12 cellular contexts compared by ENCODE assay signal in genomic region chr6:40583694-40584093, GRCh38. TPM values are rescaled to one million over a fixed set of nuclear protein-coding genes. Genes with fewer than 3 reads are reported as not detected.
"Had no signal": no experiment of that assay in that cellular context is flagged by ENCODE, and none has a peak within 500 bp of the region (broad histone marks: within the 10 kb centered on the region; RNA-seq: fewer than 3 reads in every experiment).

No MANE protein-coding gene starts in this region.

- H3K9me3 Mint-ChIP-seq: activated naive CD4-positive, alpha-beta T cell treated with anti-CD3 and anti-CD28 coated beads for 36 hours; activated T-helper 17 cell treated with anti-CD3 and anti-CD28 coated beads, Interleukin-2, amount 50 U/mL, for 72 hours; dendritic cell treated with granulocyte-macrophage colony-stimulating factor and Interleukin-4, amounts not matched to agents 40 ng/mL and 50 ng/mL, for 4 days had no signal

- H3K36me3 ChIP-seq: uterus had no signal

- H3K27ac Mint-ChIP-seq: activated CD4-positive, alpha-beta T cell treated with anti-CD3 and anti-CD28 coated beads for 36 hours; activated naive CD4-positive, alpha-beta T cell treated with anti-CD3 and anti-CD28 coated beads for 36 hours; activated T-helper 17 cell treated with anti-CD3 and anti-CD28 coated beads, Interleukin-2, amount 50 U/mL, for 72 hours; dendritic cell treated with granulocyte-macrophage colony-stimulating factor and Interleukin-4, amounts not matched to agents 40 ng/mL and 50 ng/mL, for 4 days had no signal

- H3K4me3 ChIP-seq: hepatocyte, uterus had no signal

- DNase-seq: activated CD4-positive, alpha-beta T cell treated with anti-CD3 and anti-CD28 coated beads for 36 hours; activated naive CD4-positive, alpha-beta T cell treated with anti-CD3 and anti-CD28 coated beads for 36 hours; activated T-cell treated with anti-CD3 and anti-CD28 coated beads for 4 hours; central memory CD4-positive, alpha-beta T cell; retina; uterus; WERI-Rb-1 had no signal

- ATAC-seq: activated CD4-positive, alpha-beta T cell treated with anti-CD3 and anti-CD28 coated beads for 36 hours; activated T-helper 17 cell treated with anti-CD3 and anti-CD28 coated beads, Interleukin-2, amount 50 U/mL, for 72 hours had no signal

- H3K9me3 ChIP-seq: uterus had no signal

- H3K4me3 Mint-ChIP-seq: activated CD4-positive, alpha-beta T cell treated with anti-CD3 and anti-CD28 coated beads for 36 hours; activated naive CD4-positive, alpha-beta T cell treated with anti-CD3 and anti-CD28 coated beads for 36 hours; activated T-helper 17 cell treated with anti-CD3 and anti-CD28 coated beads, Interleukin-2, amount 50 U/mL, for 72 hours; dendritic cell treated with granulocyte-macrophage colony-stimulating factor and Interleukin-4, amounts not matched to agents 40 ng/mL and 50 ng/mL, for 4 days had no signal

- H3K4me1 ChIP-seq: uterus had no signal

RNA-seq across cellular contexts. Expression of gene LRFN2, which starts 3.5 kb away (rescaled TPM):
- total RNA-seq: activated CD4-positive, alpha-beta T cell treated with anti-CD3 and anti-CD28 coated beads for 36 hours; activated naive CD4-positive, alpha-beta T cell treated with anti-CD3 and anti-CD28 coated beads for 36 hours; kidney epithelial cell; myocyte had no signal
